Comparison of ENCODE assay signal across 8 cellular contexts in the genomic region with DNA sequence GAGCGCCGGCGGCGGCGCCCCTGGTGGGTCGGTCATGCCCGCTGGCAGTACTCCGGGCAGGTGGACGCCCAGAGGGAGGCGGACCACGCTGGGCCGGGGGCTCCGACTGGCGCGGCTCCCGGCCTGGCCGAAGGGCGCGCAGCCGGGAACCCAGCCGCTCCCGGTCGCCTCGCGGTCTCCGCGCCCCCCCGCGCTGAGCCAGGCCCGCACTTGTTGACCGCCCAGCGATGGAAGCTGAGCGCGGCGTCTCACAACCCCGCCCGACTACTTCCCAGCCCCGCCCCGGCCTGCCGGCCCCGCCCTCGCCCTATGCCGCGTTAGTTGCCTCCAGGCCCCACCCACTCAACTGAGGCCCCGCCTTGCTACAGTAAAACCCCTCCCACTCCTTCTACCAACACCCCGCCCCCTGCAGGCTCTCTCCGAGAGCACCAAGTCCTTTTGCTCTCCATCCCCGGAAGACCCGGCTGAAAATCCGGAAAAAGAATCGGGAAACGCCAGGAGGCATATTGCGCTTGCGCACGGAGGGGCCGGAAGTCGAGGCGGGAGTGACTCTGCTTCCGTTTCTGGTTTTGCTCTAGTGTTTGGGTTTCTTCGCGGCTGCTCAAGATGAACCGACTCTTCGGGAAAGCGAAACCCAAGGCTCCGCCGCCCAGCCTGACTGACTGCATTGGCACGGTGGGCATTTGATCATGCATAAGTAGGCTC. TPM values are rescaled to one million over a fixed set of nuclear protein-coding genes. Genes with fewer than 3 reads are reported as not detected.
DNase-seq lines count a peak whose midpoint lies in the region; ATAC-seq and TF ChIP-seq lines count a peak whose summit lies in the region.

BAG1 (minus strand) TSS at position 236 of the 705 bp plus-strand sequence.
CHMP5 (plus strand) TSS at position 577 of the 705 bp plus-strand sequence; CDS start at position 607, 30 bp downstream.

- peaks cover 11 to 44% of the 10 kb centered on the region in 2 donors for H3K4me1 ChIP-seq in left lung

- peak in 1 of 2 donors; percentile 27 for TF ChIP-seq CTCF in left lung (IDR thresholded peaks at IDR 0.05)

- no peaks in the 10 kb centered on the region for H3K9me3 ChIP-seq in left lung

- intact Hi-C loops in left lung (cut with DNase I) = no loop called here

- DNase-seq in CD1c-positive myeloid dendritic cell (ENCODE audit: extremely low spot score) (peak; percentile 100), NCI-H774 (lab: John Stamatoyannopoulos, UW) (peak; percentile 97), dermis blood vessel endothelial cell (peak; percentile 99), left lung (peak; percentile 100)
- peak; percentile 100 for DNase-seq in activated CD4-positive, alpha-beta T cell treated with anti-CD3 and anti-CD28 coated beads, Interleukin-2, amount 50 U/mL, for 4 hours
- DNase-seq in stimulated activated CD4-positive, alpha-beta T cell treated with anti-CD3 and anti-CD28 coated beads, Interleukin-2, amount 100 ng/mL, for 48 hours = peak; percentile 99 to 100

- H3K4me3 ChIP-seq in left lung = peak within 1 kb of the TSS; percentile 88 to 96

- H3K27ac ChIP-seq in left lung = peak within 1 kb of the TSS; percentile 87 to 95

- H3K36me3 ChIP-seq in left lung = peaks cover 0 to 68% of the 10 kb centered on the region in 2 donors

- peak; percentile 86 for ATAC-seq in GM19395 (IDR thresholded peaks at IDR 0.05; ENCODE audit: unreplicated experiment)
- peak; percentile 78 for ATAC-seq in HG03565 (IDR thresholded peaks at IDR 0.05; ENCODE audit: unreplicated experiment)
- peak; percentile 99 for ATAC-seq in left lung

- H3K27me3 ChIP-seq in left lung = no peaks in the 10 kb centered on the region

RNA-seq across cellular contexts. Expression of gene BAG1, which starts in this region (rescaled TPM):
- total RNA-seq in dermis blood vessel endothelial cell (39.7 and 48.3 TPM in 2 replicates), left lung (100 to 1,000 TPM; 103 to 111 TPM)

RNA-seq across cellular contexts. Expression of gene CHMP5, which starts in this region (rescaled TPM):
- 106 and 116 TPM in 2 replicates for total RNA-seq in dermis blood vessel endothelial cell
- 10 to 100 TPM; 67.4 to 79.3 TPM for total RNA-seq in left lung

Comparison
In these comparisons a context has a peak if more than half of its experiments do, and no peak if none do; other contexts are left out.
1. Peak in every context shown above with its lines: DNase-seq, ATAC-seq, H3K4me3 ChIP-seq and H3K27ac ChIP-seq.